In the genomic region with DNA sequence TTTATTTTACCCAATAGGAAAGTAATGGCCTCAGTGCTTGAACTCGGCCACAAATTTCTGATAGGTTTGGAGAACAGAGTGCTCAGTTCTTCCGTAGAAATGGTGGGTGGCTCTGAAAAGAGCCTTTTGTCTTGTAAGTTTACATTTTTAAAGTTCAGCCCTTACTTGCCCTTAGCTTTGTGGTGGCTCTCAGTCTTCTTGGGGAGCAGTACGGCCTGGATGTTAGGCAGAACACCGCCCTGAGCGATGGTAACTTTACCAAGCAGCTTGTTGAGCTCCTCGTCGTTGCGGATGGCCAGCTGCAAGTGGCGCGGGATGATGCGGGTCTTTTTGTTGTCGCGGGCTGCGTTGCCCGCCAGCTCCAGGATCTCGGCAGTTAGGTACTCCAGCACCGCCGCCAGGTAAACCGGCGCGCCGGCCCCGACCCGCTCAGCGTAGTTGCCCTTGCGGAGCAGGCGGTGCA, we compare ENCODE assay signal across 1 cellular context.
TF ChIP-seq lines count a peak whose summit lies in the region.

No MANE protein-coding gene starts in this region.

TF ChIP-seq in HepG2, 621 proteins besides CTCF, POLR2A, EP300 and RAD21 (continued from another document and continues in another):
- TF ChIP-seq NFRKB (IDR thresholded peaks at IDR 0.05) = no peak
- no peak for TF ChIP-seq POLR2AphosphoS2 (IDR thresholded peaks at IDR 0.05; ENCODE audit: low read depth, low read length)
- TF ChIP-seq, protein P1, sequence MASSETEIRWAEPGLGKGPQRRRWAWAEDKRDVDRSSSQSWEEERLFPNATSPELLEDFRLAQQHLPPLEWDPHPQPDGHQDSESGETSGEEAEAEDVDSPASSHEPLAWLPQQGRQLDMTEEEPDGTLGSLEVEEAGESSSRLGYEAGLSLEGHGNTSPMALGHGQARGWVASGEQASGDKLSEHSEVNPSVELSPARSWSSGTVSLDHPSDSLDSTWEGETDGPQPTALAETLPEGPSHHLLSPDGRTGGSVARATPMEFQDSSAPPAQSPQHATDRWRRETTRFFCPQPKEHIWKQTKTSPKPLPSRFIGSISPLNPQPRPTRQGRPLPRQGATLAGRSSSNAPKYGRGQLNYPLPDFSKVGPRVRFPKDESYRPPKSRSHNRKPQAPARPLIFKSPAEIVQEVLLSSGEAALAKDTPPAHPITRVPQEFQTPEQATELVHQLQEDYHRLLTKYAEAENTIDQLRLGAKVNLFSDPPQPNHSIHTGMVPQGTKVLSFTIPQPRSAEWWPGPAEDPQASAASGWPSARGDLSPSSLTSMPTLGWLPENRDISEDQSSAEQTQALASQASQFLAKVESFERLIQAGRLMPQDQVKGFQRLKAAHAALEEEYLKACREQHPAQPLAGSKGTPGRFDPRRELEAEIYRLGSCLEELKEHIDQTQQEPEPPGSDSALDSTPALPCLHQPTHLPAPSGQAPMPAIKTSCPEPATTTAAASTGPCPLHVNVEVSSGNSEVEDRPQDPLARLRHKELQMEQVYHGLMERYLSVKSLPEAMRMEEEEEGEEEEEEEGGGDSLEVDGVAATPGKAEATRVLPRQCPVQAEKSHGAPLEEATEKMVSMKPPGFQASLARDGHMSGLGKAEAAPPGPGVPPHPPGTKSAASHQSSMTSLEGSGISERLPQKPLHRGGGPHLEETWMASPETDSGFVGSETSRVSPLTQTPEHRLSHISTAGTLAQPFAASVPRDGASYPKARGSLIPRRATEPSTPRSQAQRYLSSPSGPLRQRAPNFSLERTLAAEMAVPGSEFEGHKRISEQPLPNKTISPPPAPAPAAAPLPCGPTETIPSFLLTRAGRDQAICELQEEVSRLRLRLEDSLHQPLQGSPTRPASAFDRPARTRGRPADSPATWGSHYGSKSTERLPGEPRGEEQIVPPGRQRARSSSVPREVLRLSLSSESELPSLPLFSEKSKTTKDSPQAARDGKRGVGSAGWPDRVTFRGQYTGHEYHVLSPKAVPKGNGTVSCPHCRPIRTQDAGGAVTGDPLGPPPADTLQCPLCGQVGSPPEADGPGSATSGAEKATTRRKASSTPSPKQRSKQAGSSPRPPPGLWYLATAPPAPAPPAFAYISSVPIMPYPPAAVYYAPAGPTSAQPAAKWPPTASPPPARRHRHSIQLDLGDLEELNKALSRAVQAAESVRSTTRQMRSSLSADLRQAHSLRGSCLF (CRISPR knock-in tag; IDR thresholded peaks at IDR 0.05; ENCODE audit: borderline replicate concordance) = peak; percentile 16; the same call in 1 of the 2 replicates
- no peak for TF ChIP-seq FOXP1 (IDR thresholded peaks at IDR 0.05)
- TF ChIP-seq FOXP1 (CRISPR knock-in tag; IDR thresholded peaks at IDR 0.05) = no peak
- TF ChIP-seq ZNF572 (CRISPR knock-in tag; IDR thresholded peaks at IDR 0.05) = 0 out of 2 replicates have a peak, but pooled peaks have one; percentile 65
- 0 out of 2 replicates have a peak, but pooled peaks have one; percentile 39 for TF ChIP-seq EEA1 (CRISPR knock-in tag; IDR thresholded peaks at IDR 0.05; ENCODE audit: borderline replicate concordance)
- peak; percentile 85; the same call in 1 of the 2 replicates for TF ChIP-seq RORA (CRISPR knock-in tag; IDR thresholded peaks at IDR 0.05)
- no peak for TF ChIP-seq MAFF (IDR thresholded peaks at IDR 0.05; ENCODE audit: low read depth, low read length)
- 0 out of 2 replicates have a peak, but pooled peaks have one; percentile 8 for TF ChIP-seq ZNF670 (CRISPR knock-in tag; IDR thresholded peaks at IDR 0.05; ENCODE audit: borderline replicate concordance)
- peak; percentile 86; the same call in 1 of the 2 replicates for TF ChIP-seq PRMT3 (CRISPR knock-in tag; IDR thresholded peaks at IDR 0.05; ENCODE audit: borderline replicate concordance, low read depth)
- 0 out of 2 replicates have a peak, but pooled peaks have one; percentile 5 for TF ChIP-seq NR3C1 (CRISPR knock-in tag; IDR thresholded peaks at IDR 0.05)
- TF ChIP-seq SIX1 (CRISPR knock-in tag; IDR thresholded peaks at IDR 0.05; ENCODE audit: borderline replicate concordance) = no peak
- TF ChIP-seq ZNF343 (CRISPR knock-in tag; IDR thresholded peaks at IDR 0.05) = 0 out of 2 replicates have a peak, but pooled peaks have one; percentile 63
- TF ChIP-seq TP53 (CRISPR knock-in tag; conservative IDR thresholded peaks at IDR 0.05) = no peak
- TF ChIP-seq HNRNPK (IDR thresholded peaks at IDR 0.05; ENCODE audit: low read depth, low read length, poor library complexity, severe bottlenecking) = no peak
- peak; percentile 42; the same call in 1 of the 2 replicates for TF ChIP-seq ZNF12 (CRISPR knock-in tag; IDR thresholded peaks at IDR 0.05)
- 0 out of 2 replicates have a peak, but pooled peaks have one; percentile 80 for TF ChIP-seq ZBTB1 (CRISPR knock-in tag; IDR thresholded peaks at IDR 0.05; ENCODE audit: borderline replicate concordance)
- peak; percentile 36; the same call in 1 of the 2 replicates for TF ChIP-seq BHLHE40 (IDR thresholded peaks at IDR 0.05; ENCODE audit: low read length)
- 0 out of 2 replicates have a peak, but pooled peaks have one; percentile 71 for TF ChIP-seq ZNF33B (CRISPR knock-in tag; IDR thresholded peaks at IDR 0.05)
- peak; percentile 99 for TF ChIP-seq RBFOX2 (IDR thresholded peaks at IDR 0.05; ENCODE audit: low read depth, low read length)
- no peak for TF ChIP-seq NPAS2 (CRISPR knock-in tag; IDR thresholded peaks at IDR 0.05; ENCODE audit: borderline replicate concordance)
- peak; percentile 28; the same call in 1 of the 2 replicates for TF ChIP-seq ZNF296 (CRISPR knock-in tag; conservative IDR thresholded peaks at IDR 0.05)
- 0 out of 2 replicates have a peak, but pooled peaks have one; percentile 2 for TF ChIP-seq ZNF276 (CRISPR knock-in tag; IDR thresholded peaks at IDR 0.05; ENCODE audit: low read depth)
- peak; percentile 95; the same call in 1 of the 2 replicates for TF ChIP-seq ZNF737 (CRISPR knock-in tag; IDR thresholded peaks at IDR 0.05; ENCODE audit: borderline replicate concordance)
- TF ChIP-seq ZNF720 (CRISPR knock-in tag; IDR thresholded peaks at IDR 0.05) = peak; percentile 71; the same call in 1 of the 2 replicates
- TF ChIP-seq ZNF225 (CRISPR knock-in tag; IDR thresholded peaks at IDR 0.05) = peak; percentile 95
- TF ChIP-seq PLSCR1 (CRISPR knock-in tag; IDR thresholded peaks at IDR 0.05; ENCODE audit: borderline replicate concordance) = peak; percentile 93; the same call in 1 of the 2 replicates
- no peak for TF ChIP-seq REXO4 (CRISPR knock-in tag; IDR thresholded peaks at IDR 0.05; ENCODE audit: borderline replicate concordance)
- TF ChIP-seq ZNF414 (CRISPR knock-in tag; IDR thresholded peaks at IDR 0.05) = peak; percentile 1; the same call in 1 of the 2 replicates
- no peak for TF ChIP-seq HCFC1 (IDR thresholded peaks at IDR 0.05; ENCODE audit: low read depth, low read length)
- no peak for TF ChIP-seq DR1 (CRISPR knock-in tag; IDR thresholded peaks at IDR 0.05)
- peak; percentile 91 for TF ChIP-seq HNRNPLL (IDR thresholded peaks at IDR 0.05; ENCODE audit: low read depth, low read length, poor library complexity, severe bottlenecking)
- TF ChIP-seq FIP1L1 (IDR thresholded peaks at IDR 0.05; ENCODE audit: borderline replicate concordance, insufficient read depth, low read depth, low read length) = no peak
- peak; percentile 63 for TF ChIP-seq NFE2 (CRISPR knock-in tag; IDR thresholded peaks at IDR 0.05)
- 0 out of 2 replicates have a peak, but pooled peaks have one; percentile 14 for TF ChIP-seq ZFAT (CRISPR knock-in tag; conservative IDR thresholded peaks at IDR 0.05)
- TF ChIP-seq ZNF768 (CRISPR knock-in tag; IDR thresholded peaks at IDR 0.05) = peak; percentile 85; the same call in 1 of the 2 replicates
- peak; percentile 8; the same call in 1 of the 2 replicates for TF ChIP-seq TSC22D2 (CRISPR knock-in tag; IDR thresholded peaks at IDR 0.05; ENCODE audit: borderline replicate concordance)
- peak; percentile 68 for TF ChIP-seq ASH2L (IDR thresholded peaks at IDR 0.05; ENCODE audit: insufficient read length, low read depth, low read length)
- TF ChIP-seq GLI4 (CRISPR knock-in tag; IDR thresholded peaks at IDR 0.05; ENCODE audit: borderline replicate concordance) = no peak
- peak; percentile 64 for TF ChIP-seq ZNF883 (CRISPR knock-in tag; IDR thresholded peaks at IDR 0.05; ENCODE audit: not compliant biosample characterization)
- TF ChIP-seq ZNF3 (CRISPR knock-in tag; IDR thresholded peaks at IDR 0.05) = peak; percentile 63
- peak; percentile 88 for TF ChIP-seq ARHGAP35 (CRISPR knock-in tag; IDR thresholded peaks at IDR 0.05; ENCODE audit: borderline replicate concordance)
- peak; percentile 89 for TF ChIP-seq ZNF280B (CRISPR knock-in tag; IDR thresholded peaks at IDR 0.05; ENCODE audit: borderline replicate concordance)
- TF ChIP-seq ZNF782 (CRISPR knock-in tag; IDR thresholded peaks at IDR 0.05; ENCODE audit: borderline replicate concordance) = peak; percentile 76; the same call in 1 of the 2 replicates
- TF ChIP-seq AFF4 (CRISPR knock-in tag; IDR thresholded peaks at IDR 0.05) = peak; percentile 23; the same call in 1 of the 2 replicates
- TF ChIP-seq, protein P2, sequence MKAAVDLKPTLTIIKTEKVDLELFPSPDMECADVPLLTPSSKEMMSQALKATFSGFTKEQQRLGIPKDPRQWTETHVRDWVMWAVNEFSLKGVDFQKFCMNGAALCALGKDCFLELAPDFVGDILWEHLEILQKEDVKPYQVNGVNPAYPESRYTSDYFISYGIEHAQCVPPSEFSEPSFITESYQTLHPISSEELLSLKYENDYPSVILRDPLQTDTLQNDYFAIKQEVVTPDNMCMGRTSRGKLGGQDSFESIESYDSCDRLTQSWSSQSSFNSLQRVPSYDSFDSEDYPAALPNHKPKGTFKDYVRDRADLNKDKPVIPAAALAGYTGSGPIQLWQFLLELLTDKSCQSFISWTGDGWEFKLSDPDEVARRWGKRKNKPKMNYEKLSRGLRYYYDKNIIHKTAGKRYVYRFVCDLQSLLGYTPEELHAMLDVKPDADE (CRISPR knock-in tag; IDR thresholded peaks at IDR 0.05) = no peak
- 0 out of 2 replicates have a peak, but pooled peaks have one; percentile 4 for TF ChIP-seq ZNF777 (CRISPR knock-in tag; IDR thresholded peaks at IDR 0.05)
- no peak for TF ChIP-seq RELA (CRISPR knock-in tag; IDR thresholded peaks at IDR 0.05)
- TF ChIP-seq CAMTA2 (CRISPR knock-in tag; IDR thresholded peaks at IDR 0.05; ENCODE audit: borderline replicate concordance) = peak; percentile 45; the same call in 1 of the 2 replicates
- no peak for TF ChIP-seq TCF7 (IDR thresholded peaks at IDR 0.05; ENCODE audit: low read depth)
- TF ChIP-seq ZNF558 (CRISPR knock-in tag; IDR thresholded peaks at IDR 0.05; ENCODE audit: borderline replicate concordance) = 0 out of 2 replicates have a peak, but pooled peaks have one; percentile 85
